ENCODE assay signal across 14 cellular contexts in genomic region chr15:74795961-74796625, GRCh38.
A peak's percentile ranks its signal among the peaks of the same experiment; 100 is the strongest.
DNase-seq lines count a peak whose midpoint lies in the region; ATAC-seq lines count a peak whose summit lies in the region.
"Had no signal": no experiment of that assay in that cellular context is flagged by ENCODE, and none has a peak within 500 bp of the region (broad histone marks: within the 10 kb centered on the region; RNA-seq: fewer than 3 reads in every experiment).

No MANE protein-coding gene starts in this region.

- H3K4me1 ChIP-seq in effector memory CD4-positive, alpha-beta T cell (ENCODE audit: control insufficient read depth, insufficient read depth, low read length, poor library complexity, severe bottlenecking), result peaks cover 88% of the 10 kb centered on the region

- H3K9me3 Mint-ChIP-seq in stimulated activated naive B cell treated with anti-CD40 and anti-IgM and Interleukin-4, amounts not matched to agents 10 μg/mL and 1 μg/mL and 100 μg/mL, for 72 hours, result no peaks in the 10 kb centered on the region

- H3K27ac ChIP-seq in effector memory CD4-positive, alpha-beta T cell (ENCODE audit: insufficient read depth, low read length, poor library complexity, severe bottlenecking), result peak overlapping the region; percentile 90
- H3K27ac ChIP-seq: upper lobe of right lung, WERI-Rb-1 had no signal

- ATAC-seq in stimulated activated naive B cell treated with anti-CD40 and anti-IgM and Interleukin-4, amounts not matched to agents 10 μg/mL and 1 μg/mL and 100 μg/mL, for 72 hours (replicated peaks), result no peak
- ATAC-seq in HG02970 (IDR thresholded peaks at IDR 0.05; ENCODE audit: low FRiP score, unreplicated experiment), result no peak
- ATAC-seq in GM21390 (IDR thresholded peaks at IDR 0.05; ENCODE audit: unreplicated experiment), result no peak
- ATAC-seq: upper lobe of right lung had no signal

- peak; percentile 54 to 57 for DNase-seq in activated CD4-positive, alpha-beta T cell treated with anti-CD3 and anti-CD28 coated beads for 4 hours
- no peak for DNase-seq in activated CD4-positive, alpha-beta T cell treated with anti-CD3 and anti-CD28 coated beads for 1 hour
- peak; percentile 56 for DNase-seq in activated T-cell treated with anti-CD3 and anti-CD28 coated beads, Interleukin-2, amount 50 U/mL, for 1 hour
- DNase-seq in effector memory CD4-positive, alpha-beta T cell, result peak in 1 of 3 donors; percentile 43
- no peak for DNase-seq in stimulated activated naive B cell treated with anti-CD40 and anti-IgM and Interleukin-4, amounts not matched to agents 10 μg/mL and 1 μg/mL and 100 μg/mL, for 72 hours
- DNase-seq in EL, result no peak
- DNase-seq: IMR-90, NCI-H524 treated with DMSO at 0.1 percent for 48 hours, SIG-M5, upper lobe of right lung, WERI-Rb-1 had no signal

- peak overlapping the region; percentile 55 to 61 for H3K4me3 Mint-ChIP-seq in stimulated activated naive B cell treated with anti-CD40 and anti-IgM and Interleukin-4, amounts not matched to agents 10 μg/mL and 1 μg/mL and 100 μg/mL, for 72 hours

- H3K36me3 ChIP-seq in effector memory CD4-positive, alpha-beta T cell (ENCODE audit: control insufficient read depth, insufficient read depth, low read length), result peaks cover 37% of the 10 kb centered on the region

- H3K4me3 ChIP-seq in effector memory CD4-positive, alpha-beta T cell (ENCODE audit: insufficient read depth, low read depth, low read length, poor library complexity, severe bottlenecking), result no peak overlapping the region
- H3K4me3 ChIP-seq: lung, upper lobe of right lung had no signal

- no peaks in the 10 kb centered on the region for H3K9me3 ChIP-seq in effector memory CD4-positive, alpha-beta T cell (ENCODE audit: control insufficient read depth, low read length)
- H3K9me3 ChIP-seq: upper lobe of right lung had no signal

- H3K27me3 Mint-ChIP-seq in stimulated activated naive B cell treated with anti-CD40 and anti-IgM and Interleukin-4, amounts not matched to agents 10 μg/mL and 1 μg/mL and 100 μg/mL, for 72 hours, result no peaks in the 10 kb centered on the region

- peak overlapping the region; percentile 86 for H3K27ac Mint-ChIP-seq in stimulated activated naive B cell treated with anti-CD40 and anti-IgM and Interleukin-4, amounts not matched to agents 10 μg/mL and 1 μg/mL and 100 μg/mL, for 72 hours

- H3K27me3 ChIP-seq in effector memory CD4-positive, alpha-beta T cell (replicated peaks; ENCODE audit: control insufficient read depth, insufficient read depth, low read length, poor library complexity, severe bottlenecking), result no peaks in the 10 kb centered on the region
- H3K27me3 ChIP-seq: upper lobe of right lung had no signal

- peaks cover 28 to 60% of the 10 kb centered on the region in 2 donors for H3K36me3 Mint-ChIP-seq in stimulated activated naive B cell treated with anti-CD40 and anti-IgM and Interleukin-4, amounts not matched to agents 10 μg/mL and 1 μg/mL and 100 μg/mL, for 72 hours

- peaks cover 70 to 90% of the 10 kb centered on the region in 2 donors for H3K4me1 Mint-ChIP-seq in stimulated activated naive B cell treated with anti-CD40 and anti-IgM and Interleukin-4, amounts not matched to agents 10 μg/mL and 1 μg/mL and 100 μg/mL, for 72 hours

Comparison
In these comparisons a context has a peak if more than half of its experiments do, and no peak if none do; other contexts are left out.
1. DNase-seq: peak in activated CD4-positive, alpha-beta T cell treated with anti-CD3 and anti-CD28 coated beads for 4 hours (2 of 2) and activated T-cell treated with anti-CD3 and anti-CD28 coated beads, Interleukin-2, amount 50 U/mL, for 1 hour (single experiment); none in activated CD4-positive, alpha-beta T cell treated with anti-CD3 and anti-CD28 coated beads for 1 hour (single experiment), stimulated activated naive B cell treated with anti-CD40 and anti-IgM and Interleukin-4, amounts not matched to agents 10 μg/mL and 1 μg/mL and 100 μg/mL, for 72 hours (single experiment) and EL (single experiment).